Comparison of ENCODE assay signal across 9 cellular contexts in genomic region chr2:43228782-43229659, GRCh38. TPM values are rescaled to one million over a fixed set of nuclear protein-coding genes. Genes with fewer than 3 reads are reported as not detected.
DNase-seq lines count a peak whose midpoint lies in the region; ATAC-seq, FAIRE-seq and TF ChIP-seq lines count a peak whose summit lies in the region.
"Had no signal": no experiment of that assay in that cellular context is flagged by ENCODE, and none has a peak within 500 bp of the region (broad histone marks: within the 10 kb centered on the region; RNA-seq: fewer than 3 reads in every experiment).

No MANE protein-coding gene starts in this region.

- no peak for TF ChIP-seq POLR2A in erythroblast (IDR thresholded peaks at IDR 0.05; ENCODE audit: low read length)
- TF ChIP-seq POLR2A in gastrocnemius medialis (IDR thresholded peaks at IDR 0.05) = peak in 1 of 2 donors; percentile 7

- ATAC-seq in gastrocnemius medialis (no peak), HG02840 (IDR thresholded peaks at IDR 0.05; ENCODE audit: low FRiP score, unreplicated experiment) (no peak)

- H3K9me3 ChIP-seq in gastrocnemius medialis = no peaks in the 10 kb centered on the region
- H3K9me3 ChIP-seq: SJSA1 had no signal

- no peak for TF ChIP-seq CTCF in gastrocnemius medialis (IDR thresholded peaks at IDR 0.05 in 4 of 5, conservative IDR thresholded peaks at IDR 0.05 in 1 of 5)

- peaks cover 12 to 23% of the 10 kb centered on the region in 2 donors for H3K4me1 ChIP-seq in gastrocnemius medialis

- H3K27ac ChIP-seq in gastrocnemius medialis = peak overlapping the region; percentile 99 to 100 (median 100)
- H3K27ac ChIP-seq: SJSA1 had no signal

- peaks cover 0 to 9% of the 10 kb centered on the region in 2 donors for H3K36me3 ChIP-seq in gastrocnemius medialis

- DNase-seq in GM19239 (ENCODE audit: insufficient read length, low spot score) = no peak
- peak; percentile 68 for DNase-seq in SW480 (ENCODE audit: low spot score)
- peak; percentile 44 to 73 for DNase-seq in erythroblast (lab: John Stamatoyannopoulos, UW)
- no peak for DNase-seq in gastrocnemius medialis
- no peak for DNase-seq in NCI-H510A (lab: John Stamatoyannopoulos, UW)
- DNase-seq in NCI-H2081 treated with DMSO at 0.1 percent for 48 hours (lab: John Stamatoyannopoulos, UW) = no peak
- DNase-seq in NCI-H345 (lab: John Stamatoyannopoulos, UW) = no peak

- no peak overlapping the region for H3K4me3 ChIP-seq in gastrocnemius medialis
- H3K4me3 ChIP-seq: SJSA1 had no signal

- peak; percentile 14 for FAIRE-seq in GM19239 (lab: Jason Lieb, UNC)

- intact Hi-C loops in gastrocnemius medialis (cut with DNase I; ENCODE audit: low total_unique reads) = loop anchor here (1.0 to 5.0 kb wide), 7 partner anchors 102 to 402 kb away; no protein-coding TSS in a partner anchor

- in situ Hi-C loops in gastrocnemius medialis (cut with MboI; ENCODE audit: low sequenced_read_pairs in 4 of 4) = loop anchor here (5.0 to 25.0 kb wide), 6 partner anchors 54 to 392 kb away; no protein-coding TSS in a partner anchor

- H3K27me3 ChIP-seq in gastrocnemius medialis = no peaks in the 10 kb centered on the region
- H3K27me3 ChIP-seq: SJSA1 had no signal

RNA-seq across cellular contexts. Expression of gene ZFP36L2, which starts 2.6 kb away (rescaled TPM):
- total RNA-seq in gastrocnemius medialis = 10 to 100 TPM; 15.5 to 58.6 (median 44.8) TPM

Comparison
In these comparisons a context has a peak if more than half of its experiments do, and no peak if none do; other contexts are left out.
1. DNase-seq: peak in SW480 (single experiment) and erythroblast (2 of 2); none in GM19239 (single experiment), gastrocnemius medialis (0 of 2), NCI-H510A (single experiment), NCI-H2081 treated with DMSO at 0.1 percent for 48 hours (single experiment) and NCI-H345 (single experiment).